Comparison of ENCODE assay signal across 8 cellular contexts in the genomic region with DNA sequence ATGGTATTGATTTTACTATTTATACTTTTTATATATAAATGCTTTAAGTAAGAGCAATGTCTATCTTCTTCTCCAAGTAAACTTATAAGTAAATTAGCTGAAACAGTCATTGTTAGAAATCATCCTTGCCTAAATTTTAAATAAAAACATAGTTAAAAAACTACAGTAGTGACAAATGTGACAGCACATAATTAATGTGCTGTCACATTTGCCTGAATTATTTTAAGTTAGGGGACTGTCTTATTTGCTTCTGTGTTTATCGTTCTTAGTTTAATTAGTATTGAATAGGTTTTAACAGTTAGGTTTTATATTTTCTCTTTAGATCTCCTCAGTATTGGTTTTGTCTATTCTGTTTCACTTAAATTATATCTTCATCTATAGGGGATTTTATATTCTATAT.
"Had no signal": no experiment of that assay in that cellular context is flagged by ENCODE, and none has a peak within 500 bp of the region (broad histone marks: within the 10 kb centered on the region; RNA-seq: fewer than 3 reads in every experiment).

No MANE protein-coding gene starts in this region.

- H3K4me3 ChIP-seq: GM23338, HAP-1 had no signal

- H2AFZ ChIP-seq: GM23338 had no signal

- FAIRE-seq: H1, H54 had no signal

- DNase-seq: IMR-90, Kasumi-1, KBM-7 had no signal

- H3K36me3 ChIP-seq: HAP-1 had no signal

- ATAC-seq: GM23338 had no signal

- H3K4me2 ChIP-seq: GM23338, KMS-11 had no signal

- H3K27ac ChIP-seq: KMS-11 had no signal

- H3K9ac ChIP-seq: KMS-11 had no signal

- H3K9me3 ChIP-seq: HAP-1 had no signal
